In the genomic region with DNA sequence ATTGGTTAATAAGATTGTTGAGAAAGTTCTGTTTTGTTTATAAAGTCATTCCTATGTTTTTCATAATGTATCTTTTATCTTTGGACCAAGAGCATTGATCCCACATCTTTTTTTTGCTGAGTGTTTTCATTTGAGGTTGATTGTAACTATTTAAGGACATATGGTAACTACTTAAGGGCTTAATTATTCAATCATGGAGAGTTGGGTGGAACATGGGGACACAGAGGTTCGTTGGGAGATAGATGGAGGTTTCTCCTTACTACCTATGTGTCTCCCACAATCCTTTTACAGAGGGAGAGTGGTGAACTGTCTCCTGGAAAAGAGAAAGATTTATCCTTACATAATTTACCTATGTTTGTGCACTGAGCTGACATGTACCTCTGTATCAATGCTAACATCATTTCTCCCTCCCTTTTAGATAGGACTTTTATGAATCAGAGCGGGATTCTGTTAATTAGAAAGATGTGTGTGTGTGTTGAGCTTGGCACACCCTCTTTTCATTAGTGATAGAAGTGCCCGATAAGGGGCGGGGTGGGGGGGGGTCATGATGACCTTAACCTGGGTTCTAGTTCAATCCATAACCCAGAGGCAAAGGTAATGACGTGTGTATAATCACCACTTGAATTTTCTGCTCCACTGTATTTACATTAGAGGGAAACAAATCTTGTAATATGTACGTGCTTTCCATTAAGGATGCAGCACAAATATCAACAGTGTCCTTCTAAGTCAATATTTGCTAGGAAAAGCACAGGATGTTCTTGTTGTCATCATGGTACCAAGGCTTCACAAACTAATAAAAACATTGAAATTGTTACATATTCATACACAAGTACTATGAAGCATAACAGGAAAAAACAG, we compare ENCODE assay signal across 13 cellular contexts.
A peak's percentile ranks its signal among the peaks of the same experiment; 100 is the strongest.
DNase-seq lines count a peak whose midpoint lies in the region; ATAC-seq, FAIRE-seq and TF ChIP-seq lines count a peak whose summit lies in the region.
"Had no signal": no experiment of that assay in that cellular context is flagged by ENCODE, and none has a peak within 500 bp of the region (broad histone marks: within the 10 kb centered on the region; RNA-seq: fewer than 3 reads in every experiment).

No MANE protein-coding gene starts in this region.

- H3K4me2 ChIP-seq in K562 (ENCODE audit: insufficient read depth, low read length) = no peak overlapping the region

- TF ChIP-seq POLR2A in K562 (conservative IDR thresholded peaks at IDR 0.05) (no peak), upper lobe of left lung (IDR thresholded peaks at IDR 0.05) (no peak)

- no peaks in the 10 kb centered on the region for H3K9me1 ChIP-seq in K562 (ENCODE audit: control insufficient read depth, insufficient read depth, low read length)

- H3K27ac ChIP-seq in cardiac muscle cell = peak overlapping the region; percentile 77
- H3K27ac ChIP-seq in K562 (ENCODE audit: extremely low read depth, low read depth, low read length) = no peak overlapping the region
- H3K27ac ChIP-seq in liver (ENCODE audit: low read depth in 1 of 2, low read length in 2 of 2) = peak overlapping the region; percentile 65 to 84
- peak overlapping the region; percentile 47 to 61 (median 49) for H3K27ac ChIP-seq in upper lobe of left lung

- ATAC-seq in K562 = no peak
- ATAC-seq in upper lobe of left lung (ENCODE audit: low FRiP score in 2 of 2) = no peak
- no peak for ATAC-seq in HG03139 (IDR thresholded peaks at IDR 0.05; ENCODE audit: unreplicated experiment)
- ATAC-seq: naive thymus-derived CD8-positive, alpha-beta T cell; stimulated activated naive B cell treated with anti-CD40 and anti-IgM and Interleukin-4, amounts not matched to agents 10 μg/mL and 1 μg/mL and 100 μg/mL, for 72 hours had no signal

- no peaks in the 10 kb centered on the region for H3K79me2 ChIP-seq in K562 (ENCODE audit: control insufficient read depth, insufficient read depth, low read length)

- no TSS peak for BruUV-seq in K562 (replicated peaks; lab: Mats Ljungman, UMichigan)

- TF ChIP-seq RAD21 in K562 (CRISPR knock-in tag; conservative IDR thresholded peaks at IDR 0.05 in 1 of 2, IDR thresholded peaks at IDR 0.05 in 1 of 2) (no peak), liver (IDR thresholded peaks at IDR 0.05) (no peak)

- H2AFZ ChIP-seq in K562 (ENCODE audit: low read depth, low read length) = no peak overlapping the region

- POLR2A ChIA-PET in K562 (lab: Yijun Ruan, JAX) = interaction anchor here (1.0 kb wide), 1 partner anchor 17 kb away, joined by 3 read pairs; no protein-coding TSS in a partner anchor

- peaks cover 11% of the 10 kb centered on the region for H3K4me1 ChIP-seq in cardiac muscle cell (ENCODE audit: low read depth)
- H3K4me1 ChIP-seq in K562 (replicated peaks in 1 of 2; ENCODE audit: control insufficient read depth in 2 of 2, insufficient read depth in 2 of 2, low read length in 2 of 2) = no peaks in the 10 kb centered on the region
- H3K4me1 ChIP-seq in liver (ENCODE audit: control insufficient read depth in 4 of 4, insufficient read depth in 4 of 4, low read length in 3 of 4) = peaks cover 7 to 24% (median 13%) of the 10 kb centered on the region in 4 donors
- H3K4me1 ChIP-seq in upper lobe of left lung = peaks cover 13 to 39% (median 19%) of the 10 kb centered on the region in 4 donors

- H3K9me3 ChIP-seq in cardiac muscle cell (ENCODE audit: low read depth) = no peaks in the 10 kb centered on the region
- no peaks in the 10 kb centered on the region for H3K9me3 ChIP-seq in K562 (replicated peaks; ENCODE audit: control insufficient read depth, insufficient read depth, low read depth, low read length)
- H3K9me3 ChIP-seq in liver (ENCODE audit: control insufficient read depth in 4 of 4, low read length in 3 of 4) = no peaks in the 10 kb centered on the region
- no peaks in the 10 kb centered on the region for H3K9me3 ChIP-seq in upper lobe of left lung

- H3K36me3 ChIP-seq in cardiac muscle cell = no peaks in the 10 kb centered on the region
- H3K36me3 ChIP-seq in K562 (ENCODE audit: control insufficient read depth, insufficient read depth, low read length) = no peaks in the 10 kb centered on the region
- H3K36me3 ChIP-seq in liver (ENCODE audit: control insufficient read depth in 4 of 4, insufficient read depth in 3 of 4, low read depth in 1 of 4, low read length in 3 of 4) = no peaks in the 10 kb centered on the region
- no peaks in the 10 kb centered on the region for H3K36me3 ChIP-seq in upper lobe of left lung

- H3K4me3 ChIP-seq in cardiac muscle cell (no peak overlapping the region), K562 (no peak overlapping the region), liver (ENCODE audit: low read depth in 1 of 3, low read length in 3 of 3) (peak overlapping the region in 2 of 3 donors; percentile 6 to 18), upper lobe of left lung (no peak overlapping the region)

- TF ChIP-seq CTCF in cardiac muscle cell (IDR thresholded peaks at IDR 0.05; ENCODE audit: low read depth, low read length) = no peak
- no peak for TF ChIP-seq CTCF in K562 (IDR thresholded peaks at IDR 0.05 in 2 of 3, conservative IDR thresholded peaks at IDR 0.05 in 1 of 3; ENCODE audit: insufficient read depth in 2 of 3, low read depth in 1 of 3, low read length in 3 of 3)
- no peak for TF ChIP-seq CTCF in liver (IDR thresholded peaks at IDR 0.05; ENCODE audit: low read depth, low read length, missing input control)
- TF ChIP-seq CTCF in upper lobe of left lung (IDR thresholded peaks at IDR 0.05) = no peak

- CTCF ChIA-PET in K562 (lab: Yijun Ruan, JAX; ENCODE audit: low intra/inter-chr PET ratio) = no interaction called here

- intact Hi-C loops in cardiac septum (cut with DNase I) = no loop called here
- intact Hi-C loops in K562 (cut with micrococcal nuclease) = no loop called here

- DNase-seq in cardiac muscle cell (ENCODE audit: low read depth in 1 of 2, low spot score in 1 of 2) = no peak
- no peak for DNase-seq in cardiac septum (ENCODE audit: low spot score)
- no peak for DNase-seq in K562 (ENCODE audit: extremely low read depth in 1 of 4, low spot score in 3 of 4)
- DNase-seq in upper lobe of left lung = no peak
- no peak for DNase-seq in activated CD8-positive, alpha-beta memory T cell treated with anti-CD3 and anti-CD28 coated beads for 24 hours
- no peak for DNase-seq in GF-D8 (lab: John Stamatoyannopoulos, UW)
- DNase-seq: activated T-cell treated with anti-CD3 and anti-CD28 coated beads, Interleukin-2, amount 50 U/mL, for 24 hours; hippocampal formation; naive thymus-derived CD8-positive, alpha-beta T cell; stimulated activated CD4-positive, alpha-beta T cell treated with anti-CD3 and anti-CD28 coated beads, Interleukin-15, amount 100 ng/mL, for 24 hours; stimulated activated naive B cell treated with anti-CD40 and anti-IgM and Interleukin-4, amounts not matched to agents 10 μg/mL and 1 μg/mL and 100 μg/mL, for 72 hours had no signal

- TF ChIP-seq EP300 in K562 (IDR thresholded peaks at IDR 0.05; ENCODE audit: low read length) (no peak), upper lobe of left lung (IDR thresholded peaks at IDR 0.05) (peak in 2 of 4 donors; percentile 44 to 80)

- peak; percentile 40 for FAIRE-seq in K562 (lab: Jason Lieb, UNC)

- no peaks in the 10 kb centered on the region for H4K20me1 ChIP-seq in K562 (replicated peaks; ENCODE audit: control insufficient read depth, insufficient read depth, low read length)

- in situ Hi-C loops in K562 (cut with MboI) = no loop called here

- H3K9ac ChIP-seq in K562 (ENCODE audit: insufficient read depth in 1 of 2, low read depth in 2 of 2, low read length in 2 of 2) = no peak overlapping the region
- peak overlapping the region in 1 of 2 donors; percentile 70 for H3K9ac ChIP-seq in liver (ENCODE audit: low read depth in 1 of 2, low read length in 2 of 2)

- H3K27me3 ChIP-seq in cardiac muscle cell = no peaks in the 10 kb centered on the region
- H3K27me3 ChIP-seq in K562 (ENCODE audit: control insufficient read depth in 2 of 2, insufficient read depth in 2 of 2, low read length in 2 of 2) = no peaks in the 10 kb centered on the region
- H3K27me3 ChIP-seq in liver (ENCODE audit: control insufficient read depth in 4 of 4, insufficient read depth in 4 of 4, low read length in 3 of 4) = no peaks in the 10 kb centered on the region
- no peaks in the 10 kb centered on the region for H3K27me3 ChIP-seq in upper lobe of left lung

- WGBS in K562 (ENCODE audit: insufficient coverage, low coverage, missing lambda C conversion rate) = 45% methylated on average over 6 of the region's 6 CpGs
- 37% methylated on average over 6 of the region's 6 CpGs for WGBS in liver
- 62 to 64% methylated on average over 6 of the region's 6 CpGs for WGBS in upper lobe of left lung, 2 donors

TF ChIP-seq in K562, 482 proteins besides CTCF, POLR2A, EP300 and RAD21 (continues in another document):
- TF ChIP-seq ETV5 (CRISPR knock-in tag; IDR thresholded peaks at IDR 0.05; ENCODE audit: low read depth) (no peak), BACH1 (tag; IDR thresholded peaks at IDR 0.05) (no peak), RBFOX2 (IDR thresholded peaks at IDR 0.05; ENCODE audit: low read depth, low read length) (no peak)
- TF ChIP-seq, protein P1, sequence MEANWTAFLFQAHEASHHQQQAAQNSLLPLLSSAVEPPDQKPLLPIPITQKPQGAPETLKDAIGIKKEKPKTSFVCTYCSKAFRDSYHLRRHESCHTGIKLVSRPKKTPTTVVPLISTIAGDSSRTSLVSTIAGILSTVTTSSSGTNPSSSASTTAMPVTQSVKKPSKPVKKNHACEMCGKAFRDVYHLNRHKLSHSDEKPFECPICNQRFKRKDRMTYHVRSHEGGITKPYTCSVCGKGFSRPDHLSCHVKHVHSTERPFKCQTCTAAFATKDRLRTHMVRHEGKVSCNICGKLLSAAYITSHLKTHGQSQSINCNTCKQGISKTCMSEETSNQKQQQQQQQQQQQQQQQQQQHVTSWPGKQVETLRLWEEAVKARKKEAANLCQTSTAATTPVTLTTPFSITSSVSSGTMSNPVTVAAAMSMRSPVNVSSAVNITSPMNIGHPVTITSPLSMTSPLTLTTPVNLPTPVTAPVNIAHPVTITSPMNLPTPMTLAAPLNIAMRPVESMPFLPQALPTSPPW (CRISPR knock-in tag; IDR thresholded peaks at IDR 0.05) = no peak

TF ChIP-seq in liver, 16 proteins besides CTCF, POLR2A, EP300 and RAD21 (continues in another document):
- TF ChIP-seq GABPA (IDR thresholded peaks at IDR 0.05 in 1 of 2, conservative IDR thresholded peaks at IDR 0.05 in 1 of 2) (no peak), SP1 (IDR thresholded peaks at IDR 0.05) (peak; percentile 16), RXRA (IDR thresholded peaks at IDR 0.05) (peak in 1 of 2 donors; percentile 37), HNF4A (conservative IDR thresholded peaks at IDR 0.05) (no peak), YY1 (IDR thresholded peaks at IDR 0.05) (no peak), EGR1 (IDR thresholded peaks at IDR 0.05; ENCODE audit: low read depth in 2 of 2) (no peak)
- TF ChIP-seq, protein P2, sequence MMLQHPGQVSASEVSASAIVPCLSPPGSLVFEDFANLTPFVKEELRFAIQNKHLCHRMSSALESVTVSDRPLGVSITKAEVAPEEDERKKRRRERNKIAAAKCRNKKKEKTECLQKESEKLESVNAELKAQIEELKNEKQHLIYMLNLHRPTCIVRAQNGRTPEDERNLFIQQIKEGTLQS (IDR thresholded peaks at IDR 0.05) = no peak
- TF ChIP-seq, protein P3, sequence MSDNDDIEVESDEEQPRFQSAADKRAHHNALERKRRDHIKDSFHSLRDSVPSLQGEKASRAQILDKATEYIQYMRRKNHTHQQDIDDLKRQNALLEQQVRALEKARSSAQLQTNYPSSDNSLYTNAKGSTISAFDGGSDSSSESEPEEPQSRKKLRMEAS (IDR thresholded peaks at IDR 0.05) = no peak

Comparison
In these comparisons a context has a peak if more than half of its experiments do, and no peak if none do; other contexts are left out.
1. H3K4me3 ChIP-seq: peak in liver (2 of 3); none in cardiac muscle cell (single experiment), K562 (single experiment) and upper lobe of left lung (0 of 4).